ENCODE assay signal across 10 cellular contexts in genomic region chr1:46622341-46622740, GRCh38. TPM values are rescaled to one million over a fixed set of nuclear protein-coding genes. Genes with fewer than 3 reads are reported as not detected.
DNase-seq lines count a peak whose midpoint lies in the region; ATAC-seq and TF ChIP-seq lines count a peak whose summit lies in the region.
"Had no signal": no experiment of that assay in that cellular context is flagged by ENCODE, and none has a peak within 500 bp of the region (broad histone marks: within the 10 kb centered on the region; RNA-seq: fewer than 3 reads in every experiment).

No MANE protein-coding gene starts in this region.

- H3K27ac Mint-ChIP-seq in GM23338, result no peak overlapping the region
- H3K27ac Mint-ChIP-seq in CD4-positive, alpha-beta T cell, result no peak overlapping the region
- H3K27ac Mint-ChIP-seq: activated B cell treated with CpG ODN at 0.5 μM for 24 hours, memory B cell had no signal

- H2AFZ ChIP-seq in GM23338, result no peak overlapping the region

- no peaks in the 10 kb centered on the region for H3K79me2 ChIP-seq in GM23338 (replicated peaks; ENCODE audit: insufficient read depth)

- H3K27ac ChIP-seq in GM23338 (ENCODE audit: low read depth), result no peak overlapping the region
- H3K27ac ChIP-seq in SK-N-MC, result no peak overlapping the region
- no peak overlapping the region for H3K27ac ChIP-seq in CD4-positive, alpha-beta T cell (ENCODE audit: low read depth, low read length)

- peaks cover 2% of the 10 kb centered on the region; the same call in 1 of the 2 replicates for H3K4me1 ChIP-seq in GM23338 (ENCODE audit: insufficient read depth)

- peak; percentile 87 for ATAC-seq in GM23338
- ATAC-seq in HG03108 (IDR thresholded peaks at IDR 0.05; ENCODE audit: unreplicated experiment), result no peak
- ATAC-seq in CD4-positive, alpha-beta T cell (ENCODE audit: poor library complexity), result no peak
- no peak for ATAC-seq in HG03520 (IDR thresholded peaks at IDR 0.05; ENCODE audit: unreplicated experiment)

- H3K4me2 ChIP-seq in GM23338, result no peak overlapping the region

- H3K9me2 ChIP-seq in GM23338 (ENCODE audit: insufficient read depth), result no peaks in the 10 kb centered on the region

- H3K36me3 Mint-ChIP-seq in GM23338 (ENCODE audit: low read depth), result no peaks in the 10 kb centered on the region
- H3K36me3 Mint-ChIP-seq in CD4-positive, alpha-beta T cell (ENCODE audit: low read depth), result no peaks in the 10 kb centered on the region
- H3K36me3 Mint-ChIP-seq: memory B cell had no signal

- H4K20me1 ChIP-seq in GM23338 (replicated peaks; ENCODE audit: insufficient read depth), result no peaks in the 10 kb centered on the region

- H3K4me3 Mint-ChIP-seq in GM23338, result no peak overlapping the region
- no peak overlapping the region for H3K4me3 Mint-ChIP-seq in CD4-positive, alpha-beta T cell
- H3K4me3 Mint-ChIP-seq: activated B cell treated with CpG ODN at 0.5 μM for 24 hours, memory B cell had no signal

- peaks cover 6% of the 10 kb centered on the region for H3K4me1 Mint-ChIP-seq in GM23338
- peaks cover 6% of the 10 kb centered on the region for H3K4me1 Mint-ChIP-seq in CD4-positive, alpha-beta T cell (ENCODE audit: low read depth)

- POLR2A ChIA-PET in CD4-positive, alpha-beta T cell (lab: Charles Lee), result interaction anchor here (0.9 to 1.6 kb wide), 2 partner anchors 8 to 18 kb away, joined by 3 to 6 read pairs; partner anchors contain the start of gene MKNK1

- H3K36me3 ChIP-seq in GM23338 (ENCODE audit: insufficient read depth), result no peaks in the 10 kb centered on the region
- H3K36me3 ChIP-seq in SK-N-MC (ENCODE audit: insufficient read depth, low read length), result no peaks in the 10 kb centered on the region

- H3K9me3 ChIP-seq in SK-N-MC (ENCODE audit: low read depth, low read length), result no peaks in the 10 kb centered on the region
- no peaks in the 10 kb centered on the region for H3K9me3 ChIP-seq in CD4-positive, alpha-beta T cell (ENCODE audit: control insufficient read depth, low read length)

- H3K9me3 Mint-ChIP-seq in GM23338, result no peaks in the 10 kb centered on the region
- no peaks in the 10 kb centered on the region for H3K9me3 Mint-ChIP-seq in CD4-positive, alpha-beta T cell
- H3K9me3 Mint-ChIP-seq: activated B cell treated with CpG ODN at 0.5 μM for 24 hours, memory B cell had no signal

- CTCF ChIA-PET in CD4-positive, alpha-beta T cell (lab: Charles Lee), result no interaction called here

- no peaks in the 10 kb centered on the region for H3F3A ChIP-seq in GM23338 (replicated peaks; ENCODE audit: low read depth)

- DNase-seq in ACHN (peak; percentile 50), GM23338 (ENCODE audit: low spot score) (peak; percentile 76), SK-N-MC (ENCODE audit: low read depth, low spot score) (peak; percentile 70), glomerular visceral epithelial cell (ENCODE audit: extremely low spot score) (peak; percentile 25), T-helper 1 cell (no peak)
- DNase-seq in CD4-positive, alpha-beta T cell, result no peak
- DNase-seq: activated B cell treated with CpG ODN at 0.5 μM for 24 hours had no signal

- peaks cover 1% of the 10 kb centered on the region for H3K27me3 Mint-ChIP-seq in GM23338 (ENCODE audit: insufficient read depth, low read depth, poor library complexity)
- H3K27me3 Mint-ChIP-seq in CD4-positive, alpha-beta T cell, result no peaks in the 10 kb centered on the region
- H3K27me3 Mint-ChIP-seq: activated B cell treated with CpG ODN at 0.5 μM for 24 hours, memory B cell had no signal

- H3K9ac ChIP-seq in SK-N-MC (ENCODE audit: insufficient read length), result no peak overlapping the region

- intact Hi-C loops in CD4-positive, alpha-beta T cell (cut with DNase I, micrococcal nuclease), result no loop called here

- in situ Hi-C loops in ACHN (cut with HindIII; ENCODE audit: low pct_ligation_motif_present, low pct_unique_long_range_greater_than_20kb, low sequenced_read_pairs), result no loop called here

- peak; percentile 68 to 82 for TF ChIP-seq CTCF in GM23338 (conservative IDR thresholded peaks at IDR 0.05; ENCODE audit: low read depth in 2 of 2)
- no peak for TF ChIP-seq CTCF in CD4-positive, alpha-beta T cell (IDR thresholded peaks at IDR 0.05)

- peaks cover 15% of the 10 kb centered on the region for H3K27me3 ChIP-seq in GM23338 (ENCODE audit: insufficient read depth)
- no peaks in the 10 kb centered on the region for H3K27me3 ChIP-seq in CD4-positive, alpha-beta T cell (ENCODE audit: control insufficient read depth, insufficient read depth, low read length)

- no peak overlapping the region for H3K4me3 ChIP-seq in GM23338
- H3K4me3 ChIP-seq in SK-N-MC, result 0 out of 2 replicates have a peak overlapping the region, but pooled peaks have one; percentile 7

TF ChIP-seq in GM23338, 12 proteins besides CTCF, POLR2A, EP300 and RAD21:
- TF ChIP-seq ZNF462 (CRISPR knock-in tag; IDR thresholded peaks at IDR 0.05) (no peak), EZH2phosphoT487 (IDR thresholded peaks at IDR 0.05; ENCODE audit: unreplicated experiment) (no peak), POLR2AphosphoS5 (IDR thresholded peaks at IDR 0.05; ENCODE audit: low read depth) (no peak), EZH2 (IDR thresholded peaks at IDR 0.05; ENCODE audit: low read depth, unreplicated experiment) (no peak), STAT1 (IDR thresholded peaks at IDR 0.05; ENCODE audit: unreplicated experiment) (no peak)

RNA-seq across cellular contexts. Expression of gene MOB3C, which starts 5.7 kb away (rescaled TPM):
- 6.2 and 6.3 TPM in 2 replicates for total RNA-seq in GM23338 (2014; rRNA removed; shearing (Covaris generic))
- polyA plus RNA-seq in GM23338 (2016; fragmentation: Nextera tagmentation; extraction: Ambion mirVana), result 0.78 and 1.1 TPM in 2 replicates
- total RNA-seq in CD4-positive, alpha-beta T cell, result 1 to 10 TPM; 6.7 to 7.8 TPM

RNA-seq across cellular contexts. Expression of gene MKNK1, which starts 18.3 kb away (rescaled TPM):
- 9.7 and 11.8 TPM in 2 replicates for total RNA-seq in GM23338 (2014; rRNA removed; shearing (Covaris generic))
- polyA plus RNA-seq in GM23338 (2016; fragmentation: Nextera tagmentation; extraction: Ambion mirVana), result 15.3 and 20.5 TPM in 2 replicates
- 10 to 100 TPM; 27.1 to 29.6 TPM for total RNA-seq in CD4-positive, alpha-beta T cell

RNA-seq across cellular contexts. Expression of gene ATPAF1, which starts 45.8 kb away (rescaled TPM):
- total RNA-seq in GM23338 (2014; rRNA removed; shearing (Covaris generic)), result 45.9 and 67.6 TPM in 2 replicates
- 35.9 and 41.2 TPM in 2 replicates for polyA plus RNA-seq in GM23338 (2016; fragmentation: Nextera tagmentation; extraction: Ambion mirVana)
- total RNA-seq in CD4-positive, alpha-beta T cell, result 10 to 100 TPM; 10.1 to 12.4 TPM

RNA-seq across cellular contexts. Expression of gene TEX38, which starts 49.3 kb away (rescaled TPM):
- total RNA-seq in GM23338 (2014; rRNA removed; shearing (Covaris generic)), result not detected in 2 replicates
- polyA plus RNA-seq in GM23338 (2016; fragmentation: Nextera tagmentation; extraction: Ambion mirVana), result 0.37 TPM in 1 of 2 replicates, not detected in the other
- not detected for total RNA-seq in CD4-positive, alpha-beta T cell
- total RNA-seq: activated B cell treated with CpG ODN at 0.5 μM for 24 hours had no signal

Comparison
In these comparisons a context has a peak if more than half of its experiments do, and no peak if none do; other contexts are left out.
1. DNase-seq: peak in ACHN (single experiment), GM23338 (single experiment), SK-N-MC (single experiment) and glomerular visceral epithelial cell (single experiment); none in CD4-positive, alpha-beta T cell (0 of 10) and T-helper 1 cell (0 of 5).